ENCODE assay signal across 27 cellular contexts in genomic region chr22:25919452-25919851, GRCh38.
DNase-seq lines count a peak whose midpoint lies in the region; ATAC-seq and TF ChIP-seq lines count a peak whose summit lies in the region.
"Had no signal": no experiment of that assay in that cellular context is flagged by ENCODE, and none has a peak within 500 bp of the region (broad histone marks: within the 10 kb centered on the region; RNA-seq: fewer than 3 reads in every experiment).

No MANE protein-coding gene starts in this region.

- H3K27ac Mint-ChIP-seq in endodermal cell: no peak overlapping the region
- no peak overlapping the region for H3K27ac Mint-ChIP-seq in activated naive CD4-positive, alpha-beta T cell treated with anti-CD3 and anti-CD28 coated beads for 36 hours
- H3K27ac Mint-ChIP-seq: activated naive CD8-positive, alpha-beta T cell; CD4-positive, CD25-positive, alpha-beta regulatory T cell; mesothelial cell of epicardium; nephron; stimulated activated effector memory CD8-positive, alpha-beta T cell treated with anti-CD3 and anti-CD28 coated beads, Interleukin-12 subunit alpha, Interleukin-12 subunit beta, amount 100 ng/mL, for 72 hours; WTC11 had no signal

- TF ChIP-seq CTCF in endodermal cell (conservative IDR thresholded peaks at IDR 0.05): no peak
- TF ChIP-seq CTCF in RWPE1 (conservative IDR thresholded peaks at IDR 0.05; ENCODE audit: low read depth): no peak

- CTCF ChIA-PET in activated naive CD4-positive, alpha-beta T cell treated with anti-CD3 and anti-CD28 coated beads for 36 hours (lab: Charles Lee): interaction anchor here (0.7 to 1.1 kb wide), 2 partner anchors 253 to 553 kb away, joined by 3 to 4 read pairs; no protein-coding TSS in a partner anchor
- CTCF ChIA-PET in RWPE1 (lab: Yijun Ruan, JAX): interaction anchor here (0.7 kb wide), 1 partner anchor 16 kb away, joined by 3 read pairs; no protein-coding TSS in a partner anchor

- H3K4me3 ChIP-seq in endodermal cell (ENCODE audit: low read length): no peak overlapping the region
- H3K4me3 ChIP-seq: ascending aorta, gastroesophageal sphincter, left ventricle myocardium inferior, upper lobe of right lung had no signal

- POLR2A ChIA-PET in RWPE1 (lab: Yijun Ruan, JAX; ENCODE audit: low non-redundant PET): no interaction called here

- intact Hi-C loops in activated naive CD4-positive, alpha-beta T cell treated with anti-CD3 and anti-CD28 coated beads for 36 hours (cut with micrococcal nuclease): no loop called here

- peak; percentile 75 for DNase-seq in NCI-H1092 (lab: John Stamatoyannopoulos, UW)
- peak; percentile 88 for DNase-seq in NCI-H146 (lab: John Stamatoyannopoulos, UW)
- peak; percentile 59 for DNase-seq in NCI-H2227 treated with DMSO at 0.1 percent for 48 hours (lab: John Stamatoyannopoulos, UW)
- peak; percentile 15 for DNase-seq in endodermal cell
- DNase-seq in activated naive CD4-positive, alpha-beta T cell treated with anti-CD3 and anti-CD28 coated beads for 36 hours: no peak
- DNase-seq in CD1c-positive myeloid dendritic cell (ENCODE audit: extremely low spot score): no peak
- no peak for DNase-seq in RWPE1 (ENCODE audit: low spot score)
- DNase-seq: CD4-positive, CD25-positive, alpha-beta regulatory T cell; GF-D8; hypothalamus; KG1; left ventricle myocardium inferior; MV-4-11; NCI-H526 treated with DMSO at 0.1 percent for 48 hours; stimulated activated CD4-positive, alpha-beta T cell treated with anti-CD3 and anti-CD28 coated beads, Interleukin-2, amount 100 ng/mL, for 48 hours; substantia nigra; SW 1271; upper lobe of right lung had no signal

- H3K36me3 Mint-ChIP-seq in endodermal cell (ENCODE audit: low read depth): no peaks in the 10 kb centered on the region
- no peaks in the 10 kb centered on the region for H3K36me3 Mint-ChIP-seq in activated naive CD4-positive, alpha-beta T cell treated with anti-CD3 and anti-CD28 coated beads for 36 hours (ENCODE audit: low read depth)
- H3K36me3 Mint-ChIP-seq: activated naive CD8-positive, alpha-beta T cell; CD4-positive, CD25-positive, alpha-beta regulatory T cell; mesothelial cell of epicardium; stimulated activated effector memory CD8-positive, alpha-beta T cell treated with anti-CD3 and anti-CD28 coated beads, Interleukin-12 subunit alpha, Interleukin-12 subunit beta, amount 100 ng/mL, for 72 hours; WTC11 had no signal

- H3K27ac ChIP-seq in endodermal cell (ENCODE audit: low read depth, low read length) (no peak overlapping the region), RWPE1 (no peak overlapping the region)
- H3K27ac ChIP-seq: ascending aorta, gastroesophageal sphincter, left ventricle myocardium inferior, upper lobe of right lung had no signal

- ATAC-seq in GM19328 (IDR thresholded peaks at IDR 0.05; ENCODE audit: unreplicated experiment): no peak
- ATAC-seq: gastroesophageal sphincter; Right ventricle myocardium inferior; stimulated activated effector memory CD8-positive, alpha-beta T cell treated with anti-CD3 and anti-CD28 coated beads, Interleukin-12 subunit alpha, Interleukin-12 subunit beta, amount 100 ng/mL, for 72 hours; upper lobe of right lung; WTC11 had no signal

- H3K36me3 ChIP-seq in endodermal cell (ENCODE audit: control insufficient read depth, insufficient read depth, low read length): no peaks in the 10 kb centered on the region
- H3K36me3 ChIP-seq: gastroesophageal sphincter, upper lobe of right lung had no signal

- H3K4me1 Mint-ChIP-seq in endodermal cell: peaks cover 19% of the 10 kb centered on the region
- no peaks in the 10 kb centered on the region for H3K4me1 Mint-ChIP-seq in activated naive CD4-positive, alpha-beta T cell treated with anti-CD3 and anti-CD28 coated beads for 36 hours (ENCODE audit: low read depth)
- H3K4me1 Mint-ChIP-seq: CD4-positive, CD25-positive, alpha-beta regulatory T cell; mesothelial cell of epicardium; nephron; stimulated activated effector memory CD8-positive, alpha-beta T cell treated with anti-CD3 and anti-CD28 coated beads, Interleukin-12 subunit alpha, Interleukin-12 subunit beta, amount 100 ng/mL, for 72 hours had no signal

- no peaks in the 10 kb centered on the region for H3K27me3 ChIP-seq in endodermal cell (ENCODE audit: control insufficient read depth, insufficient read depth, low read length, poor library complexity, severe bottlenecking)
- H3K27me3 ChIP-seq: ascending aorta had no signal

- H3K9ac ChIP-seq in endodermal cell (ENCODE audit: extremely low read depth, low read length, poor library complexity, severe bottlenecking): no peak overlapping the region

- H3K4me3 Mint-ChIP-seq in endodermal cell: no peak overlapping the region
- H3K4me3 Mint-ChIP-seq in activated naive CD4-positive, alpha-beta T cell treated with anti-CD3 and anti-CD28 coated beads for 36 hours: no peak overlapping the region
- H3K4me3 Mint-ChIP-seq: activated naive CD8-positive, alpha-beta T cell; CD4-positive, CD25-positive, alpha-beta regulatory T cell; mesothelial cell of epicardium; nephron; stimulated activated effector memory CD8-positive, alpha-beta T cell treated with anti-CD3 and anti-CD28 coated beads, Interleukin-12 subunit alpha, Interleukin-12 subunit beta, amount 100 ng/mL, for 72 hours; WTC11 had no signal

- 84 to 91% methylated on average over 3 to 4 of the region's 4 CpGs for WGBS in endodermal cell (ENCODE audit: insufficient coverage in 1 of 2, insufficient read length in 1 of 2), 2 experiments

- H3K27me3 Mint-ChIP-seq in endodermal cell (ENCODE audit: insufficient read depth): peaks cover 5% of the 10 kb centered on the region
- peaks cover 27% of the 10 kb centered on the region for H3K27me3 Mint-ChIP-seq in activated naive CD4-positive, alpha-beta T cell treated with anti-CD3 and anti-CD28 coated beads for 36 hours (ENCODE audit: low read depth)

- H3K9me3 ChIP-seq in endodermal cell (ENCODE audit: control insufficient read depth, low read length): no peaks in the 10 kb centered on the region
- H3K9me3 ChIP-seq: ascending aorta, left ventricle myocardium inferior, upper lobe of right lung had no signal

- H3K9me3 Mint-ChIP-seq in endodermal cell: peaks cover 2% of the 10 kb centered on the region
- H3K9me3 Mint-ChIP-seq in activated naive CD4-positive, alpha-beta T cell treated with anti-CD3 and anti-CD28 coated beads for 36 hours: peaks cover 4% of the 10 kb centered on the region
- H3K9me3 Mint-ChIP-seq: nephron, WTC11 had no signal

- peaks cover 4% of the 10 kb centered on the region for H3K4me1 ChIP-seq in endodermal cell (ENCODE audit: control insufficient read depth, insufficient read depth, low read length)
- H3K4me1 ChIP-seq: ascending aorta, gastroesophageal sphincter, left ventricle myocardium inferior, upper lobe of right lung had no signal

Comparison
In these comparisons a context has a peak if more than half of its experiments do, and no peak if none do; other contexts are left out.
1. DNase-seq: peak in NCI-H1092 (single experiment), NCI-H146 (single experiment), NCI-H2227 treated with DMSO at 0.1 percent for 48 hours (single experiment) and endodermal cell (single experiment); none in activated naive CD4-positive, alpha-beta T cell treated with anti-CD3 and anti-CD28 coated beads for 36 hours (single experiment), CD1c-positive myeloid dendritic cell (single experiment) and RWPE1 (single experiment).